ENCODE assay signal across 1 cellular context in the genomic region with DNA sequence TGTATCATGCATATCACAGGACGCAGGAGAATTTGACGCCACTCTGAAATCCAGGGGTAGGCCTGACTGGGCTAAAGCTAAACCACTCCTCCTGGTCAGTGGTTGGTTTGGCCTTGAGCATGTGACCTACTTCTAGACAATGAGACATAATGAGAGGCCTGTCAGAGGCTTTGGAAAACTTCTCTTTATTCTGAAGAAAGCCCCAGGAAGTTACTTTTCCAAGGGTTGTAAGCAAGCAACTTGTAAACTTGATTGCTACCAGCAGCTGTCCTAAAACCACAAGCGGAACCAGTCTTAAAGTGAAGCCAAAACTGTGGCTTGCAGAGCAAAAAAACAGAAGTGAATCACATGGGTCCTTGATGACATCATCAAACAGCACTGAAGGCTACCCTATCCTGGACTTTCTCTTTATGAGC.
TF ChIP-seq lines count a peak whose summit lies in the region.

No MANE protein-coding gene starts in this region.

TF ChIP-seq in GM23338, 12 proteins besides CTCF, POLR2A, EP300 and RAD21:
- TF ChIP-seq, protein P1, sequence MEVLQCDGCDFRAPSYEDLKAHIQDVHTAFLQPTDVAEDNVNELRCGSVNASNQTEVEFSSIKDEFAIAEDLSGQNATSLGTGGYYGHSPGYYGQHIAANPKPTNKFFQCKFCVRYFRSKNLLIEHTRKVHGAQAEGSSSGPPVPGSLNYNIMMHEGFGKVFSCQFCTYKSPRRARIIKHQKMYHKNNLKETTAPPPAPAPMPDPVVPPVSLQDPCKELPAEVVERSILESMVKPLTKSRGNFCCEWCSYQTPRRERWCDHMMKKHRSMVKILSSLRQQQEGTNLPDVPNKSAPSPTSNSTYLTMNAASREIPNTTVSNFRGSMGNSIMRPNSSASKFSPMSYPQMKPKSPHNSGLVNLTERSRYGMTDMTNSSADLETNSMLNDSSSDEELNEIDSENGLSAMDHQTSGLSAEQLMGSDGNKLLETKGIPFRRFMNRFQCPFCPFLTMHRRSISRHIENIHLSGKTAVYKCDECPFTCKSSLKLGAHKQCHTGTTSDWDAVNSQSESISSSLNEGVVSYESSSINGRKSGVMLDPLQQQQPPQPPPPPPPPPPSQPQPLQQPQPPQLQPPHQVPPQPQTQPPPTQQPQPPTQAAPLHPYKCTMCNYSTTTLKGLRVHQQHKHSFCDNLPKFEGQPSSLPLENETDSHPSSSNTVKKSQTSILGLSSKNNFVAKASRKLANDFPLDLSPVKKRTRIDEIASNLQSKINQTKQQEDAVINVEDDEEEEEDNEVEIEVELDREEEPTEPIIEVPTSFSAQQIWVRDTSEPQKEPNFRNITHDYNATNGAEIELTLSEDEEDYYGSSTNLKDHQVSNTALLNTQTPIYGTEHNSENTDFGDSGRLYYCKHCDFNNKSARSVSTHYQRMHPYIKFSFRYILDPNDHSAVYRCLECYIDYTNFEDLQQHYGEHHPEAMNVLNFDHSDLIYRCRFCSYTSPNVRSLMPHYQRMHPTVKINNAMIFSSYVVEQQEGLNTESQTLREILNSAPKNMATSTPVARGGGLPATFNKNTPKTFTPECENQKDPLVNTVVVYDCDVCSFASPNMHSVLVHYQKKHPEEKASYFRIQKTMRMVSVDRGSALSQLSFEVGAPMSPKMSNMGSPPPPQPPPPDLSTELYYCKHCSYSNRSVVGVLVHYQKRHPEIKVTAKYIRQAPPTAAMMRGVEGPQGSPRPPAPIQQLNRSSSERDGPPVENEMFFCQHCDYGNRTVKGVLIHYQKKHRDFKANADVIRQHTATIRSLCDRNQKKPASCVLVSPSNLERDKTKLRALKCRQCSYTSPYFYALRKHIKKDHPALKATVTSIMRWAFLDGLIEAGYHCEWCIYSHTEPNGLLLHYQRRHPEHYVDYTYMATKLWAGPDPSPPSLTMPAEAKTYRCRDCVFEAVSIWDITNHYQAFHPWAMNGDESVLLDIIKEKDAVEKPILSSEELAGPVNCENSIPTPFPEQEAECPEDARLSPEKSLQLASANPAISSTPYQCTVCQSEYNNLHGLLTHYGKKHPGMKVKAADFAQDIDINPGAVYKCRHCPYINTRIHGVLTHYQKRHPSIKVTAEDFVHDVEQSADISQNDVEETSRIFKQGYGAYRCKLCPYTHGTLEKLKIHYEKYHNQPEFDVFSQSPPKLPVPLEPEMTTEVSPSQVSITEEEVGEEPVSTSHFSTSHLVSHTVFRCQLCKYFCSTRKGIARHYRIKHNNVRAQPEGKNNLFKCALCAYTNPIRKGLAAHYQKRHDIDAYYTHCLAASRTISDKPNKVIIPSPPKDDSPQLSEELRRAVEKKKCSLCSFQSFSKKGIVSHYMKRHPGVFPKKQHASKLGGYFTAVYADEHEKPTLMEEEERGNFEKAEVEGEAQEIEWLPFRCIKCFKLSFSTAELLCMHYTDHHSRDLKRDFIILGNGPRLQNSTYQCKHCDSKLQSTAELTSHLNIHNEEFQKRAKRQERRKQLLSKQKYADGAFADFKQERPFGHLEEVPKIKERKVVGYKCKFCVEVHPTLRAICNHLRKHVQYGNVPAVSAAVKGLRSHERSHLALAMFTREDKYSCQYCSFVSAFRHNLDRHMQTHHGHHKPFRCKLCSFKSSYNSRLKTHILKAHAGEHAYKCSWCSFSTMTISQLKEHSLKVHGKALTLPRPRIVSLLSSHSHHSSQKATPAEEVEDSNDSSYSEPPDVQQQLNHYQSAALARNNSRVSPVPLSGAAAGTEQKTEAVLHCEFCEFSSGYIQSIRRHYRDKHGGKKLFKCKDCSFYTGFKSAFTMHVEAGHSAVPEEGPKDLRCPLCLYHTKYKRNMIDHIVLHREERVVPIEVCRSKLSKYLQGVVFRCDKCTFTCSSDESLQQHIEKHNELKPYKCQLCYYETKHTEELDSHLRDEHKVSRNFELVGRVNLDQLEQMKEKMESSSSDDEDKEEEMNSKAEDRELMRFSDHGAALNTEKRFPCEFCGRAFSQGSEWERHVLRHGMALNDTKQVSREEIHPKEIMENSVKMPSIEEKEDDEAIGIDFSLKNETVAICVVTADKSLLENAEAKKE (CRISPR knock-in tag; IDR thresholded peaks at IDR 0.05) = no peak
- TF ChIP-seq, protein P2, sequence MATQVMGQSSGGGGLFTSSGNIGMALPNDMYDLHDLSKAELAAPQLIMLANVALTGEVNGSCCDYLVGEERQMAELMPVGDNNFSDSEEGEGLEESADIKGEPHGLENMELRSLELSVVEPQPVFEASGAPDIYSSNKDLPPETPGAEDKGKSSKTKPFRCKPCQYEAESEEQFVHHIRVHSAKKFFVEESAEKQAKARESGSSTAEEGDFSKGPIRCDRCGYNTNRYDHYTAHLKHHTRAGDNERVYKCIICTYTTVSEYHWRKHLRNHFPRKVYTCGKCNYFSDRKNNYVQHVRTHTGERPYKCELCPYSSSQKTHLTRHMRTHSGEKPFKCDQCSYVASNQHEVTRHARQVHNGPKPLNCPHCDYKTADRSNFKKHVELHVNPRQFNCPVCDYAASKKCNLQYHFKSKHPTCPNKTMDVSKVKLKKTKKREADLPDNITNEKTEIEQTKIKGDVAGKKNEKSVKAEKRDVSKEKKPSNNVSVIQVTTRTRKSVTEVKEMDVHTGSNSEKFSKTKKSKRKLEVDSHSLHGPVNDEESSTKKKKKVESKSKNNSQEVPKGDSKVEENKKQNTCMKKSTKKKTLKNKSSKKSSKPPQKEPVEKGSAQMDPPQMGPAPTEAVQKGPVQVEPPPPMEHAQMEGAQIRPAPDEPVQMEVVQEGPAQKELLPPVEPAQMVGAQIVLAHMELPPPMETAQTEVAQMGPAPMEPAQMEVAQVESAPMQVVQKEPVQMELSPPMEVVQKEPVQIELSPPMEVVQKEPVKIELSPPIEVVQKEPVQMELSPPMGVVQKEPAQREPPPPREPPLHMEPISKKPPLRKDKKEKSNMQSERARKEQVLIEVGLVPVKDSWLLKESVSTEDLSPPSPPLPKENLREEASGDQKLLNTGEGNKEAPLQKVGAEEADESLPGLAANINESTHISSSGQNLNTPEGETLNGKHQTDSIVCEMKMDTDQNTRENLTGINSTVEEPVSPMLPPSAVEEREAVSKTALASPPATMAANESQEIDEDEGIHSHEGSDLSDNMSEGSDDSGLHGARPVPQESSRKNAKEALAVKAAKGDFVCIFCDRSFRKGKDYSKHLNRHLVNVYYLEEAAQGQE (IDR thresholded peaks at IDR 0.05; ENCODE audit: unreplicated experiment) = no peak
- TF ChIP-seq ZNF114 (CRISPR knock-in tag; IDR thresholded peaks at IDR 0.05) = no peak
- no peak for TF ChIP-seq EZH2 (IDR thresholded peaks at IDR 0.05; ENCODE audit: low read depth, unreplicated experiment)
- no peak for TF ChIP-seq NANOG (IDR thresholded peaks at IDR 0.05; ENCODE audit: borderline replicate concordance)
- no peak for TF ChIP-seq POLR2AphosphoS5 (IDR thresholded peaks at IDR 0.05; ENCODE audit: low read depth)
- no peak for TF ChIP-seq ZNF331 (CRISPR knock-in tag; IDR thresholded peaks at IDR 0.05; ENCODE audit: low read depth)
- no peak for TF ChIP-seq CREB1 (CRISPR knock-in tag; IDR thresholded peaks at IDR 0.05; ENCODE audit: low read depth)
- no peak for TF ChIP-seq EZH2phosphoT487 (IDR thresholded peaks at IDR 0.05; ENCODE audit: unreplicated experiment)
- TF ChIP-seq, protein P3, sequence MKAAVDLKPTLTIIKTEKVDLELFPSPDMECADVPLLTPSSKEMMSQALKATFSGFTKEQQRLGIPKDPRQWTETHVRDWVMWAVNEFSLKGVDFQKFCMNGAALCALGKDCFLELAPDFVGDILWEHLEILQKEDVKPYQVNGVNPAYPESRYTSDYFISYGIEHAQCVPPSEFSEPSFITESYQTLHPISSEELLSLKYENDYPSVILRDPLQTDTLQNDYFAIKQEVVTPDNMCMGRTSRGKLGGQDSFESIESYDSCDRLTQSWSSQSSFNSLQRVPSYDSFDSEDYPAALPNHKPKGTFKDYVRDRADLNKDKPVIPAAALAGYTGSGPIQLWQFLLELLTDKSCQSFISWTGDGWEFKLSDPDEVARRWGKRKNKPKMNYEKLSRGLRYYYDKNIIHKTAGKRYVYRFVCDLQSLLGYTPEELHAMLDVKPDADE (IDR thresholded peaks at IDR 0.05) = no peak
TF ChIP-seq in GM23338: peak in this region for 0.
